Comparison of ENCODE assay signal across 26 cellular contexts in genomic region chr1:30871276-30871871, GRCh38. TPM values are rescaled to one million over a fixed set of nuclear protein-coding genes. Genes with fewer than 3 reads are reported as not detected.
DNase-seq lines count a peak whose midpoint lies in the region; ATAC-seq, FAIRE-seq and TF ChIP-seq lines count a peak whose summit lies in the region.
"Had no signal": no experiment of that assay in that cellular context is flagged by ENCODE, and none has a peak within 500 bp of the region (broad histone marks: within the 10 kb centered on the region; RNA-seq: fewer than 3 reads in every experiment).

No MANE protein-coding gene starts in this region.

- H3K36me3 ChIP-seq in right atrium auricular region (peaks cover 27% of the 10 kb centered on the region), H1 (ENCODE audit: control insufficient read depth in 2 of 4, insufficient read depth in 4 of 4, low read length in 3 of 4) (peaks cover 6 to 30% (median 20%) of the 10 kb centered on the region in 4 experiments), kidney (ENCODE audit: control insufficient read depth in 1 of 2, insufficient read depth in 2 of 2, low read length in 2 of 2) (peaks cover 0 to 4% of the 10 kb centered on the region in 2 donors)
- H3K36me3 ChIP-seq: BE2C had no signal

- POLR2A ChIA-PET in H1 (lab: Charles Lee; ENCODE audit: partially characterized antibody) = interaction anchor here (0.8 to 1.9 kb wide), 2 partner anchors 17 to 31 kb away, joined by 3 to 6 read pairs; no protein-coding TSS in a partner anchor

- no peak overlapping the region for H3K9ac ChIP-seq in H1 (replicated peaks in 1 of 4; ENCODE audit: extremely low read depth in 1 of 4, low read depth in 3 of 4, low read length in 3 of 4)
- H3K9ac ChIP-seq in kidney (ENCODE audit: low read length in 2 of 2) = no peak overlapping the region

- H2BK15ac ChIP-seq in H1 (ENCODE audit: low read length) = no peak overlapping the region

- H3K4me1 ChIP-seq in right cardiac atrium (ENCODE audit: control insufficient read depth, insufficient read depth, low read length) (no peaks in the 10 kb centered on the region), right atrium auricular region (peaks cover 0 to 3% of the 10 kb centered on the region in 2 donors), H1 (replicated peaks in 1 of 4; ENCODE audit: control insufficient read depth in 3 of 4, insufficient read depth in 4 of 4, low read length in 3 of 4) (peaks cover 0 to 8% (median 5%) of the 10 kb centered on the region in 4 experiments; a peak in 4 of 7 replicates), kidney (ENCODE audit: control insufficient read depth in 1 of 2, insufficient read depth in 1 of 2, low read depth in 1 of 2, low read length in 2 of 2) (no peaks in the 10 kb centered on the region)
- H3K4me1 ChIP-seq: BE2C had no signal

- H3K79me1 ChIP-seq in H1 (ENCODE audit: low read depth, low read length) = no peaks in the 10 kb centered on the region

- no peak for ATAC-seq in right cardiac atrium
- ATAC-seq: HepG2, PC-3, SK-N-SH treated with all-trans-retinoic acid at 6 μM for 48 hours had no signal

- no peak overlapping the region for H3K23ac ChIP-seq in H1 (ENCODE audit: insufficient read length)

- H3K9me3 ChIP-seq in right cardiac atrium (ENCODE audit: control insufficient read depth, low read length) = peaks cover 3% of the 10 kb centered on the region
- H3K9me3 ChIP-seq in right atrium auricular region = peaks cover 0 to 13% of the 10 kb centered on the region in 2 donors
- H3K9me3 ChIP-seq in H1 (ENCODE audit: insufficient read depth in 2 of 2, low read depth in 1 of 2, low read length in 1 of 2) = peaks cover 26 to 30% of the 10 kb centered on the region in 2 experiments
- H3K9me3 ChIP-seq in kidney (ENCODE audit: control insufficient read depth in 1 of 2, low read length in 2 of 2) = peaks cover 0 to 10% of the 10 kb centered on the region in 2 donors
- H3K9me3 ChIP-seq: BE2C had no signal

- H3K14ac ChIP-seq in H1 (ENCODE audit: insufficient read length) = no peak overlapping the region

- peak overlapping the region; percentile 48; the same call in 1 of the 2 replicates for H3K18ac ChIP-seq in H1 (ENCODE audit: extremely low read depth, low read length)

- no peak overlapping the region for H2AK5ac ChIP-seq in H1 (ENCODE audit: low read depth, low read length)

- no peak overlapping the region for H3K4ac ChIP-seq in H1 (replicated peaks; ENCODE audit: insufficient read length, low read depth, low read length)

- CTCF ChIA-PET in H1 (lab: Charles Lee; ENCODE audit: partially characterized antibody) = interaction anchor here (4.7 to 7.2 kb wide), 2 partner anchors 40 to 69 kb away, joined by 31 to 41 read pairs; no protein-coding TSS in a partner anchor

- no peak for TF ChIP-seq EP300 in H1 (IDR thresholded peaks at IDR 0.05; ENCODE audit: borderline replicate concordance in 1 of 2, low read depth in 2 of 2, low read length in 2 of 2)

- peak overlapping the region; percentile 52; the same call in 1 of the 2 replicates for H2BK5ac ChIP-seq in H1 (ENCODE audit: low read depth, low read length)

- no peak overlapping the region for H4K5ac ChIP-seq in H1 (ENCODE audit: insufficient read length, low read depth, low read length)

- no peak overlapping the region for H3K27ac ChIP-seq in right cardiac atrium (ENCODE audit: low read length)
- no peak overlapping the region for H3K27ac ChIP-seq in right atrium auricular region
- peak overlapping the region; percentile 22; the same call in 1 of the 2 replicates for H3K27ac ChIP-seq in H1 (ENCODE audit: low read depth, low read length)
- no peak overlapping the region for H3K27ac ChIP-seq in kidney (ENCODE audit: low read depth in 2 of 2, low read length in 2 of 2)
- H3K27ac ChIP-seq: 22Rv1, HL-60 had no signal

- H3K56ac ChIP-seq in H1 (replicated peaks; ENCODE audit: insufficient read length, low read depth, low read length) = no peak overlapping the region

- no peaks in the 10 kb centered on the region for H3K27me3 ChIP-seq in right cardiac atrium (ENCODE audit: control insufficient read depth, insufficient read depth)
- no peaks in the 10 kb centered on the region for H3K27me3 ChIP-seq in right atrium auricular region
- H3K27me3 ChIP-seq in H1 (replicated peaks in 1 of 4; ENCODE audit: control insufficient read depth in 3 of 4, extremely low read depth in 1 of 4, insufficient read depth in 3 of 4, low read length in 3 of 4) = no peaks in the 10 kb centered on the region; a peak in 1 of 7 replicates
- H3K27me3 ChIP-seq: BE2C had no signal

- no peak overlapping the region for H2BK12ac ChIP-seq in H1 (ENCODE audit: low read depth, low read length)

- no peak overlapping the region for H2AFZ ChIP-seq in H1 (ENCODE audit: low read length)

- peak in 2 of 3 donors; percentile 7 to 47 for DNase-seq in right cardiac atrium
- DNase-seq in right atrium auricular region (ENCODE audit: low spot score) = no peak
- no peak for DNase-seq in H1 (ENCODE audit: low read depth in 1 of 2, low spot score in 2 of 2)
- peak; percentile 42 for DNase-seq in kidney
- no peak for DNase-seq in amniotic stem cell (lab: John Stamatoyannopoulos, UW)
- no peak for DNase-seq in mucosa of gallbladder (ENCODE audit: low spot score)
- DNase-seq in DMS53 treated with DMSO at 0.1 percent for 48 hours (lab: John Stamatoyannopoulos, UW; ENCODE audit: unreplicated experiment) = no peak
- no peak for DNase-seq in foreskin melanocyte
- DNase-seq: BE2C; DMS153; GOT3; KBM-7; MV-4-11; NCI-H1105 treated with DMSO at 0.1 percent for 48 hours; NCI-H146; NCI-H2029 treated with DMSO at 0.1 percent for 48 hours; NCI-H446 treated with DMSO at 0.1 percent for 48 hours; NCI-H526; NCI-H82; NK-92 treated with Interleukin-12 subunit alpha and Interleukin-12 subunit beta, amount 100 ng/mL, for 24 hours; PC-3 had no signal

- H3K23me2 ChIP-seq in H1 (ENCODE audit: low read depth, low read length) = no peaks in the 10 kb centered on the region

- no peak for TF ChIP-seq POLR2A in H1 (IDR thresholded peaks at IDR 0.05; ENCODE audit: control extremely low read depth in 1 of 2, low read depth in 2 of 2, low read length in 2 of 2)

- H4K20me1 ChIP-seq in H1 (replicated peaks in 1 of 2; ENCODE audit: control insufficient read depth in 1 of 2, insufficient read depth in 2 of 2, low read length in 2 of 2) = no peaks in the 10 kb centered on the region

- TF ChIP-seq CTCF in right atrium auricular region (IDR thresholded peaks at IDR 0.05) (no peak), H1 (IDR thresholded peaks at IDR 0.05; ENCODE audit: control extremely low read depth in 1 of 3, insufficient read depth in 1 of 3, low read depth in 1 of 3, low read length in 3 of 3) (no peak), kidney (IDR thresholded peaks at IDR 0.05; ENCODE audit: borderline replicate concordance, extremely low read depth, insufficient read depth) (no peak)

- no peaks in the 10 kb centered on the region for H3K79me2 ChIP-seq in H1 (ENCODE audit: control insufficient read depth in 1 of 2, insufficient read depth in 2 of 2, low read length in 2 of 2)

- intact Hi-C loops in right cardiac atrium (cut with DNase I) (no loop called here), kidney (cut with DNase I) (no loop called here)

- no peak overlapping the region; the same call in 1 of the 2 replicates for H4K8ac ChIP-seq in H1 (ENCODE audit: extremely low read depth, insufficient read depth, low read length)

- no peak for TF ChIP-seq RAD21 in H1 (IDR thresholded peaks at IDR 0.05 in 1 of 2, conservative IDR thresholded peaks at IDR 0.05 in 1 of 2; ENCODE audit: low read depth in 2 of 2, low read length in 2 of 2)

- H3K4me3 ChIP-seq in right cardiac atrium (ENCODE audit: low read length) = no peak overlapping the region
- H3K4me3 ChIP-seq in right atrium auricular region = no peak overlapping the region
- no peak overlapping the region for H3K4me3 ChIP-seq in H1 (ENCODE audit: extremely low read depth in 1 of 4, insufficient read depth in 2 of 4, low read depth in 3 of 4, low read length in 4 of 4)
- H3K4me3 ChIP-seq in kidney (ENCODE audit: low read length in 2 of 2) = no peak overlapping the region

- no peak overlapping the region for H2BK20ac ChIP-seq in H1 (ENCODE audit: low read length)

- H3K4me2 ChIP-seq in H1 (ENCODE audit: insufficient read depth in 1 of 2, low read depth in 2 of 2, low read length in 2 of 2) = no peak overlapping the region

- WGBS in right cardiac atrium = 87% methylated on average over 6 of the region's 6 CpGs
- 80% methylated on average over 6 of the region's 6 CpGs; no CpG with 5 or more reads in 1 of the 2 experiments for WGBS in H1 (ENCODE audit: extremely low coverage in 1 of 2, insufficient coverage in 1 of 2, insufficient read length in 1 of 2, insufficient replicate concordance in 2 of 2, low coverage in 1 of 2, low lambda C conversion rate in 2 of 2, missing lambda C conversion rate in 1 of 2), 2 experiments

- FAIRE-seq in H1 (lab: Jason Lieb, UNC) (no peak), kidney (lab: Jason Lieb, UNC) (no peak)
- FAIRE-seq: GM18507, HepG2 had no signal

- H2BK120ac ChIP-seq in H1 (replicated peaks; ENCODE audit: low read depth, low read length) = no peak overlapping the region

- peak overlapping the region; percentile 86 for H4K91ac ChIP-seq in H1 (replicated peaks; ENCODE audit: insufficient read length, low read length)

TF ChIP-seq in H1, 55 proteins besides CTCF, POLR2A, EP300 and RAD21:
- TF ChIP-seq POU5F1 (IDR thresholded peaks at IDR 0.05; ENCODE audit: low read depth, low read length) (no peak), PHF8 (conservative IDR thresholded peaks at IDR 0.05; ENCODE audit: low read depth, low read length) (no peak), SAP30 (IDR thresholded peaks at IDR 0.05; ENCODE audit: insufficient read depth, insufficient replicate concordance, low read length) (no peak), RXRA (IDR thresholded peaks at IDR 0.05; ENCODE audit: insufficient read depth, low read depth, low read length) (no peak)

RNA-seq across cellular contexts. Expression of gene SDC3, which starts 37.2 kb away (rescaled TPM):
- total RNA-seq in right cardiac atrium (10 to 100 TPM; 33.2 to 39.5 (median 38.5) TPM), right atrium auricular region (10 to 100 TPM; 15.9 to 43.8 TPM), kidney (58.7 TPM), mucosa of gallbladder (128 TPM)
- polyA plus RNA-seq in right cardiac atrium (40.9 TPM), H1 (2011; rRNA removed) (7.0 and 12.7 TPM in 2 replicates), kidney (ENCODE audit: insufficient read depth, low read depth, low replicate concordance) (11.0 TPM)
- 26.8 and 27.0 TPM in 2 replicates for total RNA-seq in H1 (2021; fragmentation: NEBNext Ultra II Directional; extraction: Animal tissue kit (Norgen Biotek cat#: 25700))
- polyA plus RNA-seq in H1 (2011; cell fraction: cytosol; rRNA removed) = 8.1 TPM
- 18.5 TPM for polyA plus RNA-seq in H1 (2011; cell fraction: nucleus; rRNA removed)
- 17.6 to 28.5 TPM (median 21.8 TPM) in 4 replicates for polyA plus RNA-seq in H1 (2012, experiment 1 of 2)
- polyA plus RNA-seq in H1 (2012, experiment 2 of 2) = 15.0 TPM
- polyA plus RNA-seq in H1 (2013, experiment 1 of 2) = 32.4 TPM
- 33.1 TPM for polyA plus RNA-seq in H1 (2013, experiment 2 of 2)
- polyA minus RNA-seq in H1 (2011; rRNA and poly(A)+ RNA removed) = 8.2 and 9.3 TPM in 2 replicates
- 15.2 TPM for polyA minus RNA-seq in H1 (2011; cell fraction: cytosol; rRNA and poly(A)+ RNA removed)
- polyA minus RNA-seq in H1 (2011; cell fraction: nucleus; rRNA and poly(A)+ RNA removed) = 12.0 TPM

Comparison
In these comparisons a context has a peak if more than half of its experiments do, and no peak if none do; other contexts are left out.
1. DNase-seq: peak in right cardiac atrium (2 of 3) and kidney (single experiment); none in right atrium auricular region (single experiment), H1 (0 of 2), amniotic stem cell (single experiment), mucosa of gallbladder (single experiment), DMS53 treated with DMSO at 0.1 percent for 48 hours (single experiment) and foreskin melanocyte (single experiment).